ENCODE assay signal across 21 cellular contexts in the genomic region with DNA sequence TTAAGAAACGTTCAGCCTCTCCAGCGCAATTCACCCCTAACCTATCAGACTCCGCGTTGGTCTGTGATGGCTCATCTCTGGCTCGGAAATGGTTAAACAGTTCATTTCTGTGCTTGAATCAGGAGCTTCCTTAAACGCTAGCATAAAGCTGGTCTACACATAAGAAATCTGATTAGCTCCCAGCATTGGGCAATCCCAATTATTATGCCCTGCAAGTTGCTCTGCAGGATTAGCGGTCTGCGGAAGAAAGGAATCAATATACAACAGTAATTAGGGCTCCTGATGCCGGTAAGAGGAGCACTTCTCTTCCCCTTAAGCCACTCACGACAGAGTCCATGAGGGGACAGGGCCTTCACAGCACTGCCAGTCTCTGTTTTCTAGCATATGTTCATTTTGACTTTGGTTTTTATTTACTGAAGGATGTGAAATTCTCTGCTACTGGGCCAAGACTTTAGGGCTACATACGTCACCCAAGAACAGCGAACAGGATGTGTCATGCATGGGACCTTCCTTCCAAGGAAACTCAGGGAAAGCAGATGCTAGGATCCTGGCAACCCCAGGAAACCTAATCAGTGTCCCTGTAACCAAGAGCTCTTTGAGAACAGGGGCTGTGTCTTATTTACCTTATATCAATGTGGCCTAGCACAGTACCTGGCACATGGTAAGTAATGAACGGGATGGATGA.
DNase-seq lines count a peak whose midpoint lies in the region; ATAC-seq and TF ChIP-seq lines count a peak whose summit lies in the region.
"Had no signal": no experiment of that assay in that cellular context is flagged by ENCODE, and none has a peak within 500 bp of the region (broad histone marks: within the 10 kb centered on the region; RNA-seq: fewer than 3 reads in every experiment).

No MANE protein-coding gene starts in this region.

- H4K20me1 ChIP-seq in GM23248 (ENCODE audit: insufficient read depth) = no peaks in the 10 kb centered on the region

- no peak overlapping the region for H3K4me2 ChIP-seq in GM23248 (ENCODE audit: unreplicated experiment)

- H3K9ac ChIP-seq in GM23248 = no peak overlapping the region
- no peak overlapping the region for H3K9ac ChIP-seq in muscle layer of colon (ENCODE audit: low read length)

- H3K27me3 Mint-ChIP-seq in activated CD8-positive, alpha-beta memory T cell treated with anti-CD3 and anti-CD28 coated beads, Interleukin-2, amount 10 ng/mL, durations not matched to agents 7 days and 5 days = no peaks in the 10 kb centered on the region
- H3K27me3 Mint-ChIP-seq: CD4-positive, CD25-positive, alpha-beta regulatory T cell had no signal

- no peak overlapping the region for H3K27ac Mint-ChIP-seq in activated CD8-positive, alpha-beta memory T cell treated with anti-CD3 and anti-CD28 coated beads, Interleukin-2, amount 10 ng/mL, durations not matched to agents 7 days and 5 days
- H3K27ac Mint-ChIP-seq: CD4-positive, CD25-positive, alpha-beta regulatory T cell; GM23338 had no signal

- no peaks in the 10 kb centered on the region for H3F3A ChIP-seq in GM23248 (ENCODE audit: insufficient read depth)

- H3K79me2 ChIP-seq in GM23248 (ENCODE audit: insufficient read depth) = no peaks in the 10 kb centered on the region

- H3K9me3 Mint-ChIP-seq in activated CD8-positive, alpha-beta memory T cell treated with anti-CD3 and anti-CD28 coated beads, Interleukin-2, amount 10 ng/mL, durations not matched to agents 7 days and 5 days (ENCODE audit: low read depth) = no peaks in the 10 kb centered on the region
- H3K9me3 Mint-ChIP-seq: GM23338 had no signal

- peak; percentile 5 for DNase-seq in NCI-H146 (lab: John Stamatoyannopoulos, UW)
- DNase-seq in NCI-H146 treated with DMSO at 0.1 percent for 48 hours (lab: John Stamatoyannopoulos, UW; ENCODE audit: unreplicated experiment) = no peak
- DNase-seq in GM23248 = peak; percentile 50
- peak; percentile 74 for DNase-seq in WERI-Rb-1
- no peak for DNase-seq in effector CD4-positive, alpha-beta T cell
- DNase-seq in activated CD8-positive, alpha-beta memory T cell treated with anti-CD3 and anti-CD28 coated beads, Interleukin-2, amount 10 ng/mL, durations not matched to agents 7 days and 5 days = no peak
- DNase-seq: BE2C; CD4-positive, CD25-positive, alpha-beta regulatory T cell; COR-L47; GF-D8; NCI-H1092 treated with DMSO at 0.1 percent for 48 hours; NCI-H1694 treated with DMSO at 0.1 percent for 48 hours; NCI-H526; Right ventricle myocardium superior had no signal

- H3K4me3 ChIP-seq in GM23248 (no peak overlapping the region), WERI-Rb-1 (ENCODE audit: low read depth, low read length) (peak overlapping the region; percentile 9), muscle layer of colon (ENCODE audit: low read depth in 1 of 2, low read length in 2 of 2) (no peak overlapping the region)
- H3K4me3 ChIP-seq: GM12878, GM23338, K562 had no signal

- 81 to 85% methylated on average over 13 of the region's 13 CpGs for WGBS in GM23248 (ENCODE audit: low coverage in 1 of 2, low lambda C conversion rate in 2 of 2, missing lambda C conversion rate in 2 of 2), 2 experiments

- CTCF ChIA-PET in activated CD8-positive, alpha-beta memory T cell treated with anti-CD3 and anti-CD28 coated beads, Interleukin-2, amount 10 ng/mL, durations not matched to agents 7 days and 5 days (lab: Charles Lee) = no interaction called here

- no peaks in the 10 kb centered on the region for H3K9me3 ChIP-seq in GM23248 (ENCODE audit: low read depth)
- no peaks in the 10 kb centered on the region for H3K9me3 ChIP-seq in WERI-Rb-1 (ENCODE audit: severe bottlenecking)
- H3K9me3 ChIP-seq in muscle layer of colon (ENCODE audit: low read length) = no peaks in the 10 kb centered on the region
- H3K9me3 ChIP-seq: BE2C had no signal

- H3K4me3 Mint-ChIP-seq in activated CD8-positive, alpha-beta memory T cell treated with anti-CD3 and anti-CD28 coated beads, Interleukin-2, amount 10 ng/mL, durations not matched to agents 7 days and 5 days = no peak overlapping the region
- H3K4me3 Mint-ChIP-seq: CD4-positive, CD25-positive, alpha-beta regulatory T cell; GM23338 had no signal

- H3K27ac ChIP-seq in GM23248 (no peak overlapping the region), WERI-Rb-1 (peak overlapping the region; percentile 35), muscle layer of colon (ENCODE audit: low read depth, low read length) (peak overlapping the region; percentile 10)
- H3K27ac ChIP-seq: 22Rv1 had no signal

- no peak for ATAC-seq in activated CD8-positive, alpha-beta memory T cell treated with anti-CD3 and anti-CD28 coated beads, Interleukin-2, amount 10 ng/mL, durations not matched to agents 7 days and 5 days
- ATAC-seq in GM21737 (IDR thresholded peaks at IDR 0.05; ENCODE audit: unreplicated experiment) = no peak
- ATAC-seq: GM12878, GM23338, HCT116, K562 had no signal

- no peaks in the 10 kb centered on the region for H3K4me1 ChIP-seq in GM23248 (ENCODE audit: insufficient read depth)
- peaks cover 56% of the 10 kb centered on the region for H3K4me1 ChIP-seq in muscle layer of colon (ENCODE audit: insufficient read depth, low read length)

- no peaks in the 10 kb centered on the region for H3K9me2 ChIP-seq in GM23248 (ENCODE audit: insufficient read depth)

- no peaks in the 10 kb centered on the region for H3K27me3 ChIP-seq in GM23248 (replicated peaks; ENCODE audit: insufficient read depth)
- no peaks in the 10 kb centered on the region for H3K27me3 ChIP-seq in WERI-Rb-1 (ENCODE audit: insufficient read depth, low read depth, severe bottlenecking)
- H3K27me3 ChIP-seq in muscle layer of colon (ENCODE audit: control insufficient read depth in 1 of 2, insufficient read depth in 2 of 2, low read length in 2 of 2) = no peaks in the 10 kb centered on the region
- H3K27me3 ChIP-seq: BE2C had no signal

- H2AFZ ChIP-seq in GM23248 = no peak overlapping the region
- H2AFZ ChIP-seq: GM23338 had no signal

- H3K36me3 ChIP-seq in GM23248 (ENCODE audit: low read depth) = no peaks in the 10 kb centered on the region
- no peaks in the 10 kb centered on the region for H3K36me3 ChIP-seq in WERI-Rb-1
- H3K36me3 ChIP-seq in muscle layer of colon (ENCODE audit: insufficient read depth, low read length) = no peaks in the 10 kb centered on the region
- H3K36me3 ChIP-seq: BE2C had no signal

- no peak for TF ChIP-seq CTCF in WERI-Rb-1 (IDR thresholded peaks at IDR 0.05; ENCODE audit: low read depth, low read length)

- in situ Hi-C loops in GM23248 (cut with MboI) = no loop called here

- H3K4me1 Mint-ChIP-seq in activated CD8-positive, alpha-beta memory T cell treated with anti-CD3 and anti-CD28 coated beads, Interleukin-2, amount 10 ng/mL, durations not matched to agents 7 days and 5 days = no peaks in the 10 kb centered on the region
- H3K4me1 Mint-ChIP-seq: CD4-positive, CD25-positive, alpha-beta regulatory T cell had no signal

- H3K36me3 Mint-ChIP-seq in activated CD8-positive, alpha-beta memory T cell treated with anti-CD3 and anti-CD28 coated beads, Interleukin-2, amount 10 ng/mL, durations not matched to agents 7 days and 5 days = no peaks in the 10 kb centered on the region
- H3K36me3 Mint-ChIP-seq: CD4-positive, CD25-positive, alpha-beta regulatory T cell had no signal

Comparison
In these comparisons a context has a peak if more than half of its experiments do, and no peak if none do; other contexts are left out.
1. DNase-seq: peak in NCI-H146 (single experiment), GM23248 (single experiment) and WERI-Rb-1 (single experiment); none in NCI-H146 treated with DMSO at 0.1 percent for 48 hours (single experiment), effector CD4-positive, alpha-beta T cell (single experiment) and activated CD8-positive, alpha-beta memory T cell treated with anti-CD3 and anti-CD28 coated beads, Interleukin-2, amount 10 ng/mL, durations not matched to agents 7 days and 5 days (single experiment).